ENCODE assay signal across 1 cellular context in genomic region chr3:20890124-20890523, GRCh38.
TF ChIP-seq lines count a peak whose summit lies in the region.

No MANE protein-coding gene starts in this region.

TF ChIP-seq in K562, 482 proteins besides CTCF, POLR2A, EP300 and RAD21 (continued from another document):
- TF ChIP-seq CLOCK (CRISPR knock-in tag; IDR thresholded peaks at IDR 0.05; ENCODE audit: borderline replicate concordance) (no peak), ZBTB8A (IDR thresholded peaks at IDR 0.05; ENCODE audit: partially characterized antibody) (no peak), NFIC (IDR thresholded peaks at IDR 0.05) (peak; percentile 65), CBFA2T3 (IDR thresholded peaks at IDR 0.05) (peak; percentile 95), ZNF232 (CRISPR knock-in tag; IDR thresholded peaks at IDR 0.05) (no peak)
